In the genomic region with DNA sequence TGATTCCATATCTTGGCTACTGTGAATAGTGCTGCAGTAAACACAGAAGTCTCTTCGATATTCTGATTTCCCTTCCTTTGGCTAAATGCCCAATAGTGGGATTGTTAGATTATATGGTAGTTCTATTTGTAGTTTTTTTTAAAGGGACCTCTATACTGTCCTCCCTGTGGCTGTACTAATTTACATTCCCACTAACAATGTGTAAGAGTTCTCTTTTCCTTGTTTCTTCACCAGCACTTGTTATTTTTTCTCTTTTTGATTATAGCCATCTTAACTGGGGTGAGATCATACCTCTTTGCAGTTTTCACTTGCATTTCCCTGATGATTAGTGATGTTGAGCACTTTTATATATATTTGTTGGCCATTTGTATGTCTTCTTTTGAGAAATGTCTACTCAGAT, we compare ENCODE assay signal across 3 cellular contexts.
"Had no signal": no experiment of that assay in that cellular context is flagged by ENCODE, and none has a peak within 500 bp of the region (broad histone marks: within the 10 kb centered on the region; RNA-seq: fewer than 3 reads in every experiment).

No MANE protein-coding gene starts in this region.

- DNase-seq: GDM1, GF-D8 had no signal

- H3K4me3 ChIP-seq: GM12878 had no signal
